In genomic region chr15:77836116-77836798, GRCh38 we compare ENCODE assay signal across 13 cellular contexts.
A peak's percentile ranks its signal among the peaks of the same experiment; 100 is the strongest.
DNase-seq lines count a peak whose midpoint lies in the region; ATAC-seq and TF ChIP-seq lines count a peak whose summit lies in the region.
"Had no signal": no experiment of that assay in that cellular context is flagged by ENCODE, and none has a peak within 500 bp of the region (broad histone marks: within the 10 kb centered on the region; RNA-seq: fewer than 3 reads in every experiment).

No MANE protein-coding gene starts in this region.

- TF ChIP-seq EP300 in sigmoid colon (IDR thresholded peaks at IDR 0.05) = no peak

- POLR2A ChIA-PET in MCF 10A (lab: Yijun Ruan, JAX) = no interaction called here
- POLR2A ChIA-PET in IMR-90 (lab: Charles Lee; ENCODE audit: unreplicated experiment) = no interaction called here

- H3K4me1 ChIP-seq in mammary epithelial cell (ENCODE audit: insufficient read depth, low read length) (peaks cover 7% of the 10 kb centered on the region), IMR-90 (ENCODE audit: control insufficient read depth, insufficient read depth, low read length) (0 out of 2 replicates have a peak, but pooled peaks cover under 1% of the 10 kb centered on the region), sigmoid colon (no peaks in the 10 kb centered on the region)

- H2BK120ac ChIP-seq in IMR-90 (ENCODE audit: low read depth, low read length) = no peak overlapping the region

- no peaks in the 10 kb centered on the region for H3K9me3 Mint-ChIP-seq in MCF 10A (ENCODE audit: unreplicated experiment)
- H3K9me3 Mint-ChIP-seq: activated CD4-positive, alpha-beta T cell treated with anti-CD3 and anti-CD28 coated beads, Interleukin-2, amount 10 ng/mL, durations not matched to agents 7 days and 5 days had no signal

- intact Hi-C loops in MCF 10A (cut with micrococcal nuclease) = no loop called here
- intact Hi-C loops in mammary epithelial cell (cut with micrococcal nuclease) = no loop called here
- intact Hi-C loops in IMR-90 (cut with micrococcal nuclease) = no loop called here
- intact Hi-C loops in sigmoid colon (cut with DNase I) = no loop called here
- intact Hi-C loops in sciatic nerve (cut with DNase I) = no loop called here

- no peaks in the 10 kb centered on the region for H3K79me2 ChIP-seq in mammary epithelial cell (ENCODE audit: insufficient read depth, low read length)

- no peak overlapping the region for H2BK20ac ChIP-seq in IMR-90 (ENCODE audit: low read depth, low read length)

- H3K4me2 ChIP-seq in mammary epithelial cell (ENCODE audit: insufficient read depth, low read depth, low read length) = no peak overlapping the region
- H3K4me2 ChIP-seq in IMR-90 (ENCODE audit: low read depth, low read length) = no peak overlapping the region

- no peaks in the 10 kb centered on the region for H3K9me1 ChIP-seq in IMR-90 (ENCODE audit: insufficient read depth, low read length)

- peaks cover 16% of the 10 kb centered on the region for H3K4me1 Mint-ChIP-seq in MCF 10A (ENCODE audit: insufficient read depth, unreplicated experiment)
- H3K4me1 Mint-ChIP-seq: activated CD4-positive, alpha-beta T cell treated with anti-CD3 and anti-CD28 coated beads, Interleukin-2, amount 10 ng/mL, durations not matched to agents 7 days and 5 days had no signal

- no peak overlapping the region for H2AK5ac ChIP-seq in IMR-90 (ENCODE audit: low read depth, low read length)

- dilution Hi-C loops in mammary epithelial cell (cut with HindIII; ENCODE audit: low sequenced_read_pairs) (no loop called here), IMR-90 (cut with HindIII; ENCODE audit: low sequenced_read_pairs, unreplicated experiment) (no loop called here)

- H2AFZ ChIP-seq in mammary epithelial cell (ENCODE audit: low read depth, low read length) (no peak overlapping the region), IMR-90 (replicated peaks; ENCODE audit: low read length, poor library complexity) (no peak overlapping the region)
- H2AFZ ChIP-seq: GM23248 had no signal

- H3K9ac ChIP-seq in mammary epithelial cell (ENCODE audit: insufficient read depth, low read length) (no peak overlapping the region), IMR-90 (ENCODE audit: low read depth, low read length) (no peak overlapping the region)
- H3K9ac ChIP-seq: GM23248 had no signal

- TF ChIP-seq CTCF in MCF 10A (IDR thresholded peaks at IDR 0.05; ENCODE audit: unreplicated experiment) = no peak
- no peak for TF ChIP-seq CTCF in mammary epithelial cell (conservative IDR thresholded peaks at IDR 0.05 in 1 of 2, IDR thresholded peaks at IDR 0.05 in 1 of 2; ENCODE audit: extremely low read depth in 1 of 2, insufficient read depth in 1 of 2, low read depth in 1 of 2, low read length in 2 of 2)
- no peak for TF ChIP-seq CTCF in IMR-90 (conservative IDR thresholded peaks at IDR 0.05; ENCODE audit: low read depth, low read length)
- TF ChIP-seq CTCF in cardiac fibroblast (IDR thresholded peaks at IDR 0.05; ENCODE audit: low read depth, low read length) = no peak
- TF ChIP-seq CTCF in sigmoid colon (IDR thresholded peaks at IDR 0.05) = no peak

- peaks cover 2% of the 10 kb centered on the region for H3K27me3 ChIP-seq in mammary epithelial cell (ENCODE audit: insufficient read depth, low read length)
- H3K27me3 ChIP-seq in IMR-90 (ENCODE audit: control insufficient read depth, insufficient read depth, low read length) = peaks cover 73% of the 10 kb centered on the region
- peaks cover 0 to 14% (median 0%) of the 10 kb centered on the region in 3 donors for H3K27me3 ChIP-seq in sigmoid colon

- H3K79me1 ChIP-seq in IMR-90 (ENCODE audit: low read depth in 1 of 2, low read length in 2 of 2) = no peaks in the 10 kb centered on the region

- H3K27ac ChIP-seq in mammary epithelial cell (ENCODE audit: insufficient read depth, low read depth, low read length) (no peak overlapping the region), IMR-90 (ENCODE audit: insufficient read depth, low read length) (no peak overlapping the region), sigmoid colon (no peak overlapping the region)
- H3K27ac ChIP-seq: GM23248, thoracic aorta had no signal

- DNase-seq in MCF 10A (ENCODE audit: unreplicated experiment) = peak; percentile 45
- no peak for DNase-seq in mammary epithelial cell
- DNase-seq in IMR-90 = peak; percentile 27
- DNase-seq in cardiac fibroblast (ENCODE audit: low read depth in 2 of 2) = peak; percentile 31 to 33
- DNase-seq in sigmoid colon = peak; percentile 28
- DNase-seq in stimulated activated CD4-positive, alpha-beta T cell treated with anti-CD3 and anti-CD28 coated beads, Interleukin-15, amount 100 ng/mL, for 24 hours = no peak
- DNase-seq in sciatic nerve (ENCODE audit: low spot score) = no peak
- no peak for DNase-seq in SHP77 treated with DMSO at 0.1 percent for 48 hours (lab: John Stamatoyannopoulos, UW)
- DNase-seq: activated CD4-positive, alpha-beta T cell treated with anti-CD3 and anti-CD28 coated beads, Interleukin-2, amount 10 ng/mL, durations not matched to agents 7 days and 5 days; GM23248; NCI-H1105; nucleus accumbens had no signal

- in situ Hi-C loops in mammary epithelial cell (cut with MboI; ENCODE audit: low sequenced_read_pairs in 2 of 2) = no loop called here
- in situ Hi-C loops in IMR-90 (cut with MboI; ENCODE audit: low sequenced_read_pairs) = no loop called here

- no peak overlapping the region for H3K56ac ChIP-seq in IMR-90 (ENCODE audit: extremely low read depth, insufficient read depth, low read length)

- no peak overlapping the region for H4K5ac ChIP-seq in IMR-90 (ENCODE audit: low read depth, low read length)

- H3K23ac ChIP-seq in IMR-90 (ENCODE audit: low read depth, low read length) = no peak overlapping the region

- TF ChIP-seq RAD21 in IMR-90 (IDR thresholded peaks at IDR 0.05; ENCODE audit: low read length) = no peak

- H4K20me1 ChIP-seq in mammary epithelial cell (ENCODE audit: insufficient read depth, low read length) = no peaks in the 10 kb centered on the region
- H4K20me1 ChIP-seq in IMR-90 (ENCODE audit: insufficient read depth, low read length) = no peaks in the 10 kb centered on the region

- no peaks in the 10 kb centered on the region for H3K36me3 Mint-ChIP-seq in MCF 10A (ENCODE audit: insufficient read depth, unreplicated experiment)

- CTCF ChIA-PET in MCF 10A (lab: Yijun Ruan, JAX) (interaction anchor here (0.7 to 1.0 kb wide), 2 partner anchors 15 to 1086 kb away, joined by 4 read pairs; no protein-coding TSS in a partner anchor), mammary epithelial cell (lab: Charles Lee; ENCODE audit: low non-redundant PET) (no interaction called here), IMR-90 (lab: Yijun Ruan, JAX) (interaction anchor here (0.6 kb wide), 1 partner anchor 14 kb away, joined by 3 read pairs; no protein-coding TSS in a partner anchor)

- peaks cover 41% of the 10 kb centered on the region for H3K27me3 Mint-ChIP-seq in MCF 10A (ENCODE audit: insufficient read depth, unreplicated experiment)

- TF ChIP-seq POLR2A in IMR-90 (IDR thresholded peaks at IDR 0.05; ENCODE audit: low read depth, low read length) (no peak), sigmoid colon (IDR thresholded peaks at IDR 0.05) (no peak)

- H3K4ac ChIP-seq in IMR-90 (ENCODE audit: low read depth, low read length) = no peak overlapping the region

- H3K14ac ChIP-seq in IMR-90 (replicated peaks; ENCODE audit: low read depth, low read length) = no peak overlapping the region

- no peak overlapping the region for H2BK15ac ChIP-seq in IMR-90 (ENCODE audit: low read depth, low read length)

- no peak overlapping the region for H4K8ac ChIP-seq in IMR-90 (ENCODE audit: low read depth in 2 of 2, low read length in 2 of 2)

- no peak overlapping the region for H3K4me3 Mint-ChIP-seq in MCF 10A (ENCODE audit: unreplicated experiment)
- H3K4me3 Mint-ChIP-seq: activated CD4-positive, alpha-beta T cell treated with anti-CD3 and anti-CD28 coated beads, Interleukin-2, amount 10 ng/mL, durations not matched to agents 7 days and 5 days had no signal

- 60% methylated on average over 6 of the region's 8 CpGs for WGBS in mammary epithelial cell (ENCODE audit: low coverage, missing lambda C conversion rate)
- WGBS in IMR-90 (ENCODE audit: extremely low coverage in 2 of 2, insufficient read length in 1 of 2), 2 experiments = no CpG with 5 or more reads among the region's 8 CpGs
- 62 to 65% methylated on average over 8 of the region's 8 CpGs for WGBS in sigmoid colon, 2 donors

- H3K27ac Mint-ChIP-seq in MCF 10A (ENCODE audit: low read depth, unreplicated experiment) = no peak overlapping the region
- H3K27ac Mint-ChIP-seq: activated CD4-positive, alpha-beta T cell treated with anti-CD3 and anti-CD28 coated beads, Interleukin-2, amount 10 ng/mL, durations not matched to agents 7 days and 5 days had no signal

- no peak overlapping the region for H4K91ac ChIP-seq in IMR-90 (ENCODE audit: insufficient read depth, low read depth, low read length)

- H3K36me3 ChIP-seq in mammary epithelial cell (ENCODE audit: insufficient read depth, low read length) (no peaks in the 10 kb centered on the region), IMR-90 (ENCODE audit: control insufficient read depth, insufficient read depth, low read length) (no peaks in the 10 kb centered on the region), sigmoid colon (no peaks in the 10 kb centered on the region)
- H3K36me3 ChIP-seq: thoracic aorta had no signal

- BruUV-seq in MCF 10A (replicated peaks; lab: Mats Ljungman, UMichigan) (no TSS peak), mammary epithelial cell (replicated peaks; lab: Mats Ljungman, UMichigan) (no TSS peak), IMR-90 (replicated peaks; lab: Mats Ljungman, UMichigan) (no TSS peak)

- no peak overlapping the region for H3K18ac ChIP-seq in IMR-90 (ENCODE audit: low read depth, low read length)

- H3K4me3 ChIP-seq in mammary epithelial cell (replicated peaks in 1 of 3; ENCODE audit: insufficient read depth in 1 of 3, low read depth in 2 of 3, low read length in 3 of 3) (no peak overlapping the region), IMR-90 (ENCODE audit: insufficient read depth, low read depth, low read length) (no peak overlapping the region), cardiac fibroblast (replicated peaks in 1 of 2; ENCODE audit: low read depth in 2 of 2, low read length in 2 of 2) (no peak overlapping the region), sigmoid colon (no peak overlapping the region)
- H3K4me3 ChIP-seq: GM23248, thoracic aorta had no signal

- ATAC-seq in IMR-90 (ENCODE audit: low read depth) = peak; percentile 77
- ATAC-seq in sciatic nerve = no peak

- no peak overlapping the region for H2AK9ac ChIP-seq in IMR-90 (replicated peaks; ENCODE audit: low read depth, low read length, poor library complexity)

- no peaks in the 10 kb centered on the region for H3K9me3 ChIP-seq in mammary epithelial cell (replicated peaks; ENCODE audit: insufficient read depth, low read length)
- H3K9me3 ChIP-seq in IMR-90 (ENCODE audit: control insufficient read depth, insufficient read depth, low read length) = no peaks in the 10 kb centered on the region
- no peaks in the 10 kb centered on the region for H3K9me3 ChIP-seq in sigmoid colon
- H3K9me3 ChIP-seq: thoracic aorta had no signal

- H2BK5ac ChIP-seq in IMR-90 (ENCODE audit: low read depth, low read length, poor library complexity, severe bottlenecking) = no peak overlapping the region

TF ChIP-seq in IMR-90, 13 proteins besides CTCF, POLR2A, EP300 and RAD21:
- TF ChIP-seq RFX5 (IDR thresholded peaks at IDR 0.05; ENCODE audit: low read depth, low read length) (peak; percentile 89), CEBPB (IDR thresholded peaks at IDR 0.05; ENCODE audit: low read depth, low read length) (no peak)

Comparison
In these comparisons a context has a peak if more than half of its experiments do, and no peak if none do; other contexts are left out.
1. DNase-seq: peak in MCF 10A (single experiment), IMR-90 (single experiment), cardiac fibroblast (2 of 2) and sigmoid colon (single experiment); none in mammary epithelial cell (single experiment), stimulated activated CD4-positive, alpha-beta T cell treated with anti-CD3 and anti-CD28 coated beads, Interleukin-15, amount 100 ng/mL, for 24 hours (single experiment), sciatic nerve (single experiment) and SHP77 treated with DMSO at 0.1 percent for 48 hours (single experiment).